Comparison of ENCODE assay signal across 8 cellular contexts in genomic region chr5:152142845-152143469, GRCh38.
DNase-seq lines count a peak whose midpoint lies in the region; ATAC-seq, FAIRE-seq and TF ChIP-seq lines count a peak whose summit lies in the region.

No MANE protein-coding gene starts in this region.

- TF ChIP-seq RAD21 in HepG2 (CRISPR knock-in tag; IDR thresholded peaks at IDR 0.05) = peak; percentile 58; the same call in 1 of the 2 replicates

- DNase-seq in NCI-H524 (lab: John Stamatoyannopoulos, UW) (peak; percentile 17 to 54), NCI-H524 treated with DMSO at 0.1 percent for 48 hours (lab: John Stamatoyannopoulos, UW) (no peak), NCI-H2171 treated with DMSO at 0.1 percent for 48 hours (lab: John Stamatoyannopoulos, UW) (peak; percentile 18), cerebellum (ENCODE audit: low spot score) (peak; percentile 33), HepG2 (ENCODE audit: low spot score) (peak; percentile 43)
- DNase-seq in activated CD4-positive, alpha-beta T cell treated with anti-CD3 and anti-CD28 coated beads for 1 hour = peak; percentile 38
- DNase-seq in stimulated activated CD4-positive, alpha-beta T cell treated with anti-CD3 and anti-CD28 coated beads, TNF-alpha, amount 100 ng/mL, for 48 hours (ENCODE audit: low read depth in 3 of 3) = peak; percentile 18 to 46 (median 22)

- H3K4me1 ChIP-seq in HepG2 (ENCODE audit: insufficient read depth, low read length) = no peaks in the 10 kb centered on the region

- no peaks in the 10 kb centered on the region for H3K79me2 ChIP-seq in HepG2 (ENCODE audit: insufficient read depth, low read length)

- peak; percentile 84 for TF ChIP-seq CTCF in HepG2 (CRISPR knock-in tag; IDR thresholded peaks at IDR 0.05)

- intact Hi-C loops in HepG2 (cut with micrococcal nuclease; ENCODE audit: unreplicated experiment) = loop anchor here (1.0 to 5.0 kb wide), 2 partner anchors 318 to 371 kb away; partner anchors contain the start of gene G3BP1

- TF ChIP-seq POLR2A in HepG2 (IDR thresholded peaks at IDR 0.05; ENCODE audit: insufficient read depth in 1 of 2, low read depth in 2 of 2, low read length in 2 of 2) = no peak

- WGBS in HepG2 (ENCODE audit: low lambda C conversion rate) = 6% methylated on average over 2 of the region's 3 CpGs

- no peak overlapping the region for H3K4me3 ChIP-seq in HepG2 (replicated peaks in 1 of 3; ENCODE audit: insufficient read depth in 1 of 3, low read depth in 2 of 3, low read length in 3 of 3)

- TF ChIP-seq EP300 in HepG2 (IDR thresholded peaks at IDR 0.05; ENCODE audit: low read depth in 2 of 2, low read length in 2 of 2) (no peak), HepG2 (CRISPR knock-in tag; IDR thresholded peaks at IDR 0.05; ENCODE audit: borderline replicate concordance) (no peak)

- no peak overlapping the region for H3K9ac ChIP-seq in HepG2 (ENCODE audit: insufficient read depth, low read depth, low read length)

- H3K27ac ChIP-seq in HepG2 (ENCODE audit: extremely low read length, insufficient read depth, low read length) = no peak overlapping the region

- CTCF ChIA-PET in HepG2 (lab: Yijun Ruan, JAX; ENCODE audit: low intra/inter-chr PET ratio, low total read pairs) = interaction anchor here (2.9 kb wide), 1 partner anchor 318 kb away, joined by 36 read pairs; no protein-coding TSS in a partner anchor

- in situ Hi-C loops in HepG2 (cut with HindIII; ENCODE audit: extremely low pct_ligation_motif_present, low pct_unique_long_range_greater_than_20kb) = loop anchor here (5.0 kb wide), 1 partner anchor 316 kb away; no protein-coding TSS in a partner anchor

- peak; percentile 58 for FAIRE-seq in HepG2 (lab: Jason Lieb, UNC)

- no peak overlapping the region for H2AFZ ChIP-seq in HepG2 (ENCODE audit: low read length)

- H3K9me3 ChIP-seq in HepG2 (ENCODE audit: low read length) = no peaks in the 10 kb centered on the region

- H3K27me3 ChIP-seq in HepG2 (ENCODE audit: control insufficient read depth in 1 of 2, insufficient read depth in 2 of 2, low read length in 2 of 2) = peaks cover 0 to 6% of the 10 kb centered on the region in 2 experiments; a peak in 1 of 5 replicates

- no peaks in the 10 kb centered on the region for H4K20me1 ChIP-seq in HepG2 (ENCODE audit: insufficient read depth, low read length)

- ATAC-seq in HG02884 (IDR thresholded peaks at IDR 0.05; ENCODE audit: unreplicated experiment) = peak; percentile 72
- peak; percentile 94 for ATAC-seq in HepG2

- no peaks in the 10 kb centered on the region for H3K36me3 ChIP-seq in HepG2 (replicated peaks in 1 of 2; ENCODE audit: control insufficient read depth in 1 of 2, insufficient read depth in 2 of 2, low read length in 2 of 2)

- POLR2A ChIA-PET in HepG2 (lab: Yijun Ruan, JAX) = interaction anchor here (1.5 kb wide), 1 partner anchor 372 kb away, joined by 4 read pairs; the partner anchor contains the start of gene G3BP1

- H3K4me2 ChIP-seq in HepG2 (ENCODE audit: low read depth, low read length) = no peak overlapping the region

- BruUV-seq in HepG2 (replicated peaks; lab: Mats Ljungman, UMichigan) = no TSS peak

TF ChIP-seq in HepG2, 621 proteins besides CTCF, POLR2A, EP300 and RAD21 (continues in another document):
- TF ChIP-seq ZHX2 (IDR thresholded peaks at IDR 0.05; ENCODE audit: low read depth) (no peak), ZHX2 (CRISPR knock-in tag; IDR thresholded peaks at IDR 0.05; ENCODE audit: borderline replicate concordance) (no peak), ELF3 (CRISPR knock-in tag; IDR thresholded peaks at IDR 0.05) (no peak), CBX2 (IDR thresholded peaks at IDR 0.05; ENCODE audit: low read depth, low read length) (no peak), CBX2 (CRISPR knock-in tag; IDR thresholded peaks at IDR 0.05; ENCODE audit: low read depth) (no peak), PATZ1 (CRISPR knock-in tag; IDR thresholded peaks at IDR 0.05) (no peak), HBP1 (CRISPR knock-in tag; IDR thresholded peaks at IDR 0.05; ENCODE audit: low read depth) (no peak), CEBPZ (IDR thresholded peaks at IDR 0.05; ENCODE audit: low read length) (no peak)
